Comparison of ENCODE assay signal across 8 cellular contexts in the genomic region with DNA sequence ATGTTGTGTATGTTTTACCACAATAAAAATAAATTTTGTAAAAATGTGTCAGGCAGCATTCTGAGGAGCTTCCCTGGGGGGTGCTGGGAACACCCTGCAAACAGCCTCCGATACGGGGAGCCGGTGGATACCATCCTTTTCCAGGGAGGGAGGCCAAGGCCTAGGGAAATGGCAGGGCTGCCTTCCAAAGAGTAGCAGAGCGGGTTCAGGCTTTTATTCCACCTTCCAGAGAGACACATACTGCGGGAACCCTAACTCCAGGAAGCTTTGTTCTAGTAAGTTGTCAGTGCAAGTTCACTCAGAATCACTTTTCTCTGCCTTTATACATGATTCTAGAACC. TPM values are rescaled to one million over a fixed set of nuclear protein-coding genes. Genes with fewer than 3 reads are reported as not detected.
A peak's percentile ranks its signal among the peaks of the same experiment; 100 is the strongest.
DNase-seq lines count a peak whose midpoint lies in the region; ATAC-seq and TF ChIP-seq lines count a peak whose summit lies in the region.

No MANE protein-coding gene starts in this region.

- ATAC-seq in activated CD4-positive, alpha-beta T cell treated with anti-CD3 and anti-CD28 coated beads for 36 hours = no peak
- peak; percentile 49 for ATAC-seq in left lobe of liver
- ATAC-seq in HG02970 (IDR thresholded peaks at IDR 0.05; ENCODE audit: low FRiP score, unreplicated experiment) = no peak
- no peak for ATAC-seq in GM19023 (IDR thresholded peaks at IDR 0.05; ENCODE audit: unreplicated experiment)

- peak overlapping the region; percentile 84 for H3K4me3 Mint-ChIP-seq in activated CD4-positive, alpha-beta T cell treated with anti-CD3 and anti-CD28 coated beads for 36 hours

- no peaks in the 10 kb centered on the region for H3K36me3 ChIP-seq in breast epithelium

- CTCF ChIA-PET in activated CD4-positive, alpha-beta T cell treated with anti-CD3 and anti-CD28 coated beads for 36 hours (lab: Charles Lee) = interaction anchor here (0.5 to 1.4 kb wide), 14 partner anchors 9 to 1276 kb away, joined by 3 to 7 read pairs (median 4); no protein-coding TSS in a partner anchor

- peaks cover 0 to 6% of the 10 kb centered on the region in 2 donors for H3K4me1 ChIP-seq in breast epithelium

- no peaks in the 10 kb centered on the region for H3K27me3 Mint-ChIP-seq in activated CD4-positive, alpha-beta T cell treated with anti-CD3 and anti-CD28 coated beads for 36 hours

- peaks cover 42% of the 10 kb centered on the region for H3K4me1 Mint-ChIP-seq in activated CD4-positive, alpha-beta T cell treated with anti-CD3 and anti-CD28 coated beads for 36 hours

- DNase-seq in activated CD4-positive, alpha-beta T cell treated with anti-CD3 and anti-CD28 coated beads for 36 hours = no peak
- no peak for DNase-seq in activated CD4-positive, alpha-beta T cell treated with anti-CD3 and anti-CD28 coated beads, Interleukin-2, amount 50 U/mL, for 1 hour
- DNase-seq in NCI-H2227 treated with DMSO at 0.1 percent for 48 hours (lab: John Stamatoyannopoulos, UW) (peak; percentile 41), breast epithelium (ENCODE audit: low spot score in 2 of 2) (no peak), left lobe of liver (ENCODE audit: low spot score) (peak; percentile 64), superior temporal gyrus (ENCODE audit: extremely low spot score) (peak; percentile 71)

- no peak for TF ChIP-seq CTCF in breast epithelium (IDR thresholded peaks at IDR 0.05)

- peak overlapping the region; percentile 85 to 90 (median 87) for H3K4me3 ChIP-seq in breast epithelium

- no peaks in the 10 kb centered on the region for H3K27me3 ChIP-seq in breast epithelium

- H3K36me3 Mint-ChIP-seq in activated CD4-positive, alpha-beta T cell treated with anti-CD3 and anti-CD28 coated beads for 36 hours (ENCODE audit: low read depth) = peaks cover 10% of the 10 kb centered on the region

- intact Hi-C loops in activated CD4-positive, alpha-beta T cell treated with anti-CD3 and anti-CD28 coated beads for 36 hours (cut with DNase I, micrococcal nuclease) = loop anchor here (1.0 to 10.0 kb wide), 9 partner anchors 34 to 702 kb away; partner anchors contain the start of genes CNIH4 (in 1 of the 2), SUSD4 (in 1 of the 2) and TLR5 (in 1 of the 2)
- intact Hi-C loops in breast epithelium (cut with DNase I; ENCODE audit: low total_unique reads) = no loop called here

- POLR2A ChIA-PET in activated CD4-positive, alpha-beta T cell treated with anti-CD3 and anti-CD28 coated beads for 36 hours (lab: Charles Lee) = interaction anchor here (1.1 to 4.0 kb wide), 5 partner anchors 10 to 22 kb away, joined by 3 to 22 read pairs (median 4); no protein-coding TSS in a partner anchor

- no peak for TF ChIP-seq POLR2A in breast epithelium (IDR thresholded peaks at IDR 0.05)

- peak overlapping the region; percentile 96 to 100 for H3K27ac ChIP-seq in breast epithelium

- no peaks in the 10 kb centered on the region for H3K9me3 Mint-ChIP-seq in activated CD4-positive, alpha-beta T cell treated with anti-CD3 and anti-CD28 coated beads for 36 hours (ENCODE audit: low read depth)

- H3K9me3 ChIP-seq in breast epithelium = no peaks in the 10 kb centered on the region

- H3K27ac Mint-ChIP-seq in activated CD4-positive, alpha-beta T cell treated with anti-CD3 and anti-CD28 coated beads for 36 hours = peak overlapping the region; percentile 95

RNA-seq across cellular contexts. Expression of gene TP53BP2, which starts 0.9 kb away (rescaled TPM):
- 10 to 100 TPM; 46.6 to 56.2 TPM for total RNA-seq in activated CD4-positive, alpha-beta T cell treated with anti-CD3 and anti-CD28 coated beads for 36 hours
- 10 to 100 TPM; 31.4 to 46.8 (median 38.0) TPM for total RNA-seq in breast epithelium
- 11.6 TPM for total RNA-seq in left lobe of liver

Comparison
In these comparisons a context has a peak if more than half of its experiments do, and no peak if none do; other contexts are left out.
1. DNase-seq: peak in NCI-H2227 treated with DMSO at 0.1 percent for 48 hours (single experiment), left lobe of liver (single experiment) and superior temporal gyrus (single experiment); none in activated CD4-positive, alpha-beta T cell treated with anti-CD3 and anti-CD28 coated beads for 36 hours (single experiment), activated CD4-positive, alpha-beta T cell treated with anti-CD3 and anti-CD28 coated beads, Interleukin-2, amount 50 U/mL, for 1 hour (single experiment) and breast epithelium (0 of 2).